In the genomic region with DNA sequence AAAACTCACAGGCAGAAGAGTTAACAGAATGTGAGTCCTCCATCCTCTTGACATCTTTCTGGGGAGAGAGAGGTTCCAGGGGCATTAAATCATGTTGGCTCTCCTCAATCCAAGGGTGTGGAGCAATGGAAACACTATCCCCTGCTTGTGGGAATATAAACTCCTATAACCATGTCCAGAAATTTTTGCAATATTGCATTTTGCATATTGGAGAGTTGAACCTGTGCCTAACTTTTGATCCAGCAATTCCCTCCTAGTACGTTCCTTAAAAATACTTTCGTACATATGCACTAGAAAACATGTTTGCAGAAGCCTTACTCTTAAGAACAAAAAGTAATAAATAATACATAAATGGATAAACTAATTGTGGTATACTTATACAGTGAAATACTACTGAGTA, we compare ENCODE assay signal across 29 cellular contexts.
"Had no signal": no experiment of that assay in that cellular context is flagged by ENCODE, and none has a peak within 500 bp of the region (broad histone marks: within the 10 kb centered on the region; RNA-seq: fewer than 3 reads in every experiment).

No MANE protein-coding gene starts in this region.

- H3K4me1 ChIP-seq: testis, thyroid gland, uterus had no signal

- H3K27me3 Mint-ChIP-seq: stimulated activated memory B cell treated with anti-CD40 and anti-IgM and Interleukin-4, amounts not matched to agents 10 μg/mL and 1 μg/mL and 100 μg/mL, for 72 hours; stimulated activated naive B cell treated with anti-CD40 and anti-IgM and Interleukin-4, amounts not matched to agents 10 μg/mL and 1 μg/mL and 100 μg/mL, for 72 hours; stimulated activated naive CD8-positive, alpha-beta T cell treated with anti-CD3 and anti-CD28 coated beads, Interleukin-15, amount 100 ng/mL, for 72 hours; stimulated activated naive CD8-positive, alpha-beta T cell treated with anti-CD3 and anti-CD28 coated beads, Interleukin-15, Interleukin-2, amounts not matched to agents 100 ng/mL and 50 ng/mL, for 24 hours; type B pancreatic cell had no signal

- H3K27me3 ChIP-seq: stomach, suprapubic skin, testis, thyroid gland, tibial artery, tibial nerve, transverse colon, upper lobe of left lung, upper lobe of right lung, uterus, vagina had no signal

- H3K4me3 Mint-ChIP-seq: stimulated activated effector memory CD8-positive, alpha-beta T cell treated with anti-CD3 and anti-CD28 coated beads, Interleukin-12 subunit alpha, Interleukin-12 subunit beta, amount 100 ng/mL, for 72 hours; stimulated activated memory B cell treated with anti-CD40 and anti-IgM and Interleukin-4, amounts not matched to agents 10 μg/mL and 1 μg/mL and 100 μg/mL, for 72 hours; stimulated activated naive B cell treated with anti-CD40 and anti-IgM and Interleukin-4, amounts not matched to agents 10 μg/mL and 1 μg/mL and 100 μg/mL, for 72 hours; stimulated activated naive CD8-positive, alpha-beta T cell treated with anti-CD3 and anti-CD28 coated beads, Interleukin-15, amount 100 ng/mL, for 72 hours; stimulated activated naive CD8-positive, alpha-beta T cell treated with anti-CD3 and anti-CD28 coated beads, Interleukin-15, Interleukin-2, amounts not matched to agents 100 ng/mL and 50 ng/mL, for 24 hours; type B pancreatic cell had no signal

- FAIRE-seq: urothelium cell line had no signal

- DNase-seq: stimulated activated CD4-positive, alpha-beta T cell treated with anti-CD3 and anti-CD28 coated beads, Interleukin-2, amount 100 ng/mL, for 48 hours; stimulated activated CD4-positive, alpha-beta T cell treated with anti-CD3 and anti-CD28 coated beads, Interleukin-4, amount 100 ng/mL, for 1 hour; stimulated activated CD4-positive, alpha-beta T cell treated with anti-CD3 and anti-CD28 coated beads, Interleukin-4, amount 100 ng/mL, for 24 hours; stimulated activated CD4-positive, alpha-beta T cell treated with anti-CD3 and anti-CD28 coated beads, Interleukin-4, amount 100 ng/mL, for 4 hours; stimulated activated CD8-positive, alpha-beta memory T cell treated with anti-CD3 and anti-CD28 coated beads, Interleukin-4, amount 100 ng/mL, for 48 hours; stimulated activated naive B cell treated with anti-CD40 and anti-IgM and Interleukin-4, amounts not matched to agents 10 μg/mL and 1 μg/mL and 100 μg/mL, for 72 hours; stimulated activated naive CD4-positive, alpha-beta T cell; stimulated activated naive CD4-positive, alpha-beta T cell treated with Interleukin-2 at 50 U/mL for 16 hours; stimulated activated naive CD8-positive, alpha-beta T cell treated with anti-CD3 and anti-CD28 coated beads, Interleukin-15, amount 100 ng/mL, for 72 hours; stimulated activated naive CD8-positive, alpha-beta T cell treated with anti-CD3 and anti-CD28 coated beads, Interleukin-15, Interleukin-2, amounts not matched to agents 100 U/mL and 50 U/mL, for 24 hours; stomach; substantia nigra; testis; thyroid gland; tibial artery; transverse colon; trophoblast cell; upper lobe of left lung; upper lobe of right lung; uterus had no signal

- H3K36me3 Mint-ChIP-seq: stimulated activated effector memory CD8-positive, alpha-beta T cell treated with anti-CD3 and anti-CD28 coated beads, Interleukin-12 subunit alpha, Interleukin-12 subunit beta, amount 100 ng/mL, for 72 hours; stimulated activated memory B cell treated with anti-CD40 and anti-IgM and Interleukin-4, amounts not matched to agents 10 μg/mL and 1 μg/mL and 100 μg/mL, for 72 hours; stimulated activated naive B cell treated with anti-CD40 and anti-IgM and Interleukin-4, amounts not matched to agents 10 μg/mL and 1 μg/mL and 100 μg/mL, for 72 hours; type B pancreatic cell had no signal

- H3K4me3 ChIP-seq: stomach, suprapubic skin, testis, thoracic aorta, thyroid gland, tibial artery, tibial nerve, transverse colon, upper lobe of left lung, upper lobe of right lung, uterus, vagina had no signal

- ATAC-seq: stimulated activated effector memory CD8-positive, alpha-beta T cell treated with anti-CD3 and anti-CD28 coated beads, Interleukin-12 subunit alpha, Interleukin-12 subunit beta, amount 100 ng/mL, for 72 hours; stimulated activated memory B cell treated with anti-CD40 and anti-IgM and Interleukin-4, amounts not matched to agents 10 μg/mL and 1 μg/mL and 100 μg/mL, for 72 hours; stimulated activated naive B cell treated with anti-CD40 and anti-IgM and Interleukin-4, amounts not matched to agents 10 μg/mL and 1 μg/mL and 100 μg/mL, for 72 hours; stimulated activated naive CD8-positive, alpha-beta T cell treated with anti-CD3 and anti-CD28 coated beads, Interleukin-15, amount 100 ng/mL, for 72 hours; stimulated activated naive CD8-positive, alpha-beta T cell treated with anti-CD3 and anti-CD28 coated beads, Interleukin-15, Interleukin-2, amounts not matched to agents 100 U/mL and 50 U/mL, for 24 hours; upper lobe of right lung had no signal

- H3K36me3 ChIP-seq: stomach, suprapubic skin, thoracic aorta, thyroid gland, tibial artery, tibial nerve, transverse colon, upper lobe of left lung, upper lobe of right lung, uterus, vagina had no signal

- H3K9me3 Mint-ChIP-seq: stimulated activated effector memory CD8-positive, alpha-beta T cell treated with anti-CD3 and anti-CD28 coated beads, Interleukin-12 subunit alpha, Interleukin-12 subunit beta, amount 100 ng/mL, for 72 hours; stimulated activated memory B cell treated with anti-CD40 and anti-IgM and Interleukin-4, amounts not matched to agents 10 μg/mL and 1 μg/mL and 100 μg/mL, for 72 hours; stimulated activated naive B cell treated with anti-CD40 and anti-IgM and Interleukin-4, amounts not matched to agents 10 μg/mL and 1 μg/mL and 100 μg/mL, for 72 hours; stimulated activated naive CD8-positive, alpha-beta T cell treated with anti-CD3 and anti-CD28 coated beads, Interleukin-15, amount 100 ng/mL, for 72 hours; stimulated activated naive CD8-positive, alpha-beta T cell treated with anti-CD3 and anti-CD28 coated beads, Interleukin-15, Interleukin-2, amounts not matched to agents 100 ng/mL and 50 ng/mL, for 24 hours; type B pancreatic cell had no signal

- H3K27ac ChIP-seq: stomach, suprapubic skin, testis, thoracic aorta, thyroid gland, tibial artery, tibial nerve, transverse colon, upper lobe of left lung, upper lobe of right lung, uterus, vagina had no signal

- H3K9me3 ChIP-seq: stomach, suprapubic skin, testis, thoracic aorta, thyroid gland, tibial artery, tibial nerve, transverse colon, upper lobe of left lung, upper lobe of right lung, uterus, vagina had no signal

- H3K27ac Mint-ChIP-seq: stimulated activated effector memory CD8-positive, alpha-beta T cell treated with anti-CD3 and anti-CD28 coated beads, Interleukin-12 subunit alpha, Interleukin-12 subunit beta, amount 100 ng/mL, for 72 hours; stimulated activated memory B cell treated with anti-CD40 and anti-IgM and Interleukin-4, amounts not matched to agents 10 μg/mL and 1 μg/mL and 100 μg/mL, for 72 hours; stimulated activated naive B cell treated with anti-CD40 and anti-IgM and Interleukin-4, amounts not matched to agents 10 μg/mL and 1 μg/mL and 100 μg/mL, for 72 hours; stimulated activated naive CD8-positive, alpha-beta T cell treated with anti-CD3 and anti-CD28 coated beads, Interleukin-15, Interleukin-2, amounts not matched to agents 100 ng/mL and 50 ng/mL, for 24 hours; type B pancreatic cell had no signal
